ENCODE assay signal across 1 cellular context in the genomic region with DNA sequence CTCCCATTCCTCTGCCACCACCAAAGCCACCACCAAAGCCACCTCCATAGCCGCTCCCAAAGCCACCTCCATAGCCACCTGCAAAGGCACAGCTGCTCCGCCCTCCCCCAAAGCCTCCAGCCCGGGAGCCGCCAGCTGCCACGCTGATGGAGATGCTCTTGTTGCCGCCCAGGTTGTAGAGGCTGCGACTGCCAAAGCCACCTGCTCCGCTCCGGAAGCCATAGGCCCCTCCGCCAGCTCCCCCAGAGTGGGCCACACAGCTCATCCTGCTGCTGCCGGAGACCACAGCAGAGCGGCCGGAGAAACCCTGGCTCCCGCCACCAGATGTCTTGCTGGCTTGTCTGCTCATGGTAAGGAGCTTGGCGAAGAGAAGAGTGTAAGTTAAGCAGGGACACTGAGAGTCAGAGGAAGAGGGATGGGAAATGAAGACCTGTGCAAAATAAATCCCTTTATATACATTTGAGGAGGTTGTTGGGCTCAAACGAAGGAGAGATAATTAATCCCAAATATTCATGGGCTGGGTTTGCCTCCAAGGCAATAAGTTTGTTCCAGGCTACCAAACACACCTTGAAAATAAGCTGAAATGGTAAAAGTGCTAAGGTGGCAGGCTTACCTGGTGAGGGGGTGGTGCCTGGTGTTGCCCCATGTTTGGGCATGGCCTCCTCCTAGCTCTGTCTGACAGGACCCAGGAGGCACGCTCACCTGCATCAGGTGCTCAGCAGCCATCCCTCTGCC.
TF ChIP-seq lines count a peak whose summit lies in the region.

A gene (minus strand): TSS at position 424 of the 735 bp plus-strand sequence. CDS start 75 bp downstream, at position 349.

TF ChIP-seq in K562, 482 proteins besides CTCF, POLR2A, EP300 and RAD21:
- TF ChIP-seq, protein P1, sequence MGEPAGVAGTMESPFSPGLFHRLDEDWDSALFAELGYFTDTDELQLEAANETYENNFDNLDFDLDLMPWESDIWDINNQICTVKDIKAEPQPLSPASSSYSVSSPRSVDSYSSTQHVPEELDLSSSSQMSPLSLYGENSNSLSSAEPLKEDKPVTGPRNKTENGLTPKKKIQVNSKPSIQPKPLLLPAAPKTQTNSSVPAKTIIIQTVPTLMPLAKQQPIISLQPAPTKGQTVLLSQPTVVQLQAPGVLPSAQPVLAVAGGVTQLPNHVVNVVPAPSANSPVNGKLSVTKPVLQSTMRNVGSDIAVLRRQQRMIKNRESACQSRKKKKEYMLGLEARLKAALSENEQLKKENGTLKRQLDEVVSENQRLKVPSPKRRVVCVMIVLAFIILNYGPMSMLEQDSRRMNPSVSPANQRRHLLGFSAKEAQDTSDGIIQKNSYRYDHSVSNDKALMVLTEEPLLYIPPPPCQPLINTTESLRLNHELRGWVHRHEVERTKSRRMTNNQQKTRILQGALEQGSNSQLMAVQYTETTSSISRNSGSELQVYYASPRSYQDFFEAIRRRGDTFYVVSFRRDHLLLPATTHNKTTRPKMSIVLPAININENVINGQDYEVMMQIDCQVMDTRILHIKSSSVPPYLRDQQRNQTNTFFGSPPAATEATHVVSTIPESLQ (CRISPR knock-in tag; IDR thresholded peaks at IDR 0.05): no peak
- TF ChIP-seq SIN3B (IDR thresholded peaks at IDR 0.05; ENCODE audit: low read depth) (no peak), SRSF1 (IDR thresholded peaks at IDR 0.05; ENCODE audit: low read depth, low read length) (no peak), HDAC8 (tag; IDR thresholded peaks at IDR 0.05) (no peak)
- TF ChIP-seq, protein P2, sequence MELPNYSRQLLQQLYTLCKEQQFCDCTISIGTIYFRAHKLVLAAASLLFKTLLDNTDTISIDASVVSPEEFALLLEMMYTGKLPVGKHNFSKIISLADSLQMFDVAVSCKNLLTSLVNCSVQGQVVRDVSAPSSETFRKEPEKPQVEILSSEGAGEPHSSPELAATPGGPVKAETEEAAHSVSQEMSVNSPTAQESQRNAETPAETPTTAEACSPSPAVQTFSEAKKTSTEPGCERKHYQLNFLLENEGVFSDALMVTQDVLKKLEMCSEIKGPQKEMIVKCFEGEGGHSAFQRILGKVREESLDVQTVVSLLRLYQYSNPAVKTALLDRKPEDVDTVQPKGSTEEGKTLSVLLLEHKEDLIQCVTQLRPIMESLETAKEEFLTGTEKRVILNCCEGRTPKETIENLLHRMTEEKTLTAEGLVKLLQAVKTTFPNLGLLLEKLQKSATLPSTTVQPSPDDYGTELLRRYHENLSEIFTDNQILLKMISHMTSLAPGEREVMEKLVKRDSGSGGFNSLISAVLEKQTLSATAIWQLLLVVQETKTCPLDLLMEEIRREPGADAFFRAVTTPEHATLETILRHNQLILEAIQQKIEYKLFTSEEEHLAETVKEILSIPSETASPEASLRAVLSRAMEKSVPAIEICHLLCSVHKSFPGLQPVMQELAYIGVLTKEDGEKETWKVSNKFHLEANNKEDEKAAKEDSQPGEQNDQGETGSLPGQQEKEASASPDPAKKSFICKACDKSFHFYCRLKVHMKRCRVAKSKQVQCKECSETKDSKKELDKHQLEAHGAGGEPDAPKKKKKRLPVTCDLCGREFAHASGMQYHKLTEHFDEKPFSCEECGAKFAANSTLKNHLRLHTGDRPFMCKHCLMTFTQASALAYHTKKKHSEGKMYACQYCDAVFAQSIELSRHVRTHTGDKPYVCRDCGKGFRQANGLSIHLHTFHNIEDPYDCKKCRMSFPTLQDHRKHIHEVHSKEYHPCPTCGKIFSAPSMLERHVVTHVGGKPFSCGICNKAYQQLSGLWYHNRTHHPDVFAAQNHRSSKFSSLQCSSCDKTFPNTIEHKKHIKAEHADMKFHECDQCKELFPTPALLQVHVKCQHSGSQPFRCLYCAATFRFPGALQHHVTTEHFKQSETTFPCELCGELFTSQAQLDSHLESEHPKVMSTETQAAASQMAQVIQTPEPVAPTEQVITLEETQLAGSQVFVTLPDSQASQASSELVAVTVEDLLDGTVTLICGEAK (IDR thresholded peaks at IDR 0.05): no peak
- TF ChIP-seq, protein P2 (CRISPR knock-in tag; IDR thresholded peaks at IDR 0.05): peak; percentile 15; the same call in 1 of the 2 replicates
- TF ChIP-seq, protein P3, sequence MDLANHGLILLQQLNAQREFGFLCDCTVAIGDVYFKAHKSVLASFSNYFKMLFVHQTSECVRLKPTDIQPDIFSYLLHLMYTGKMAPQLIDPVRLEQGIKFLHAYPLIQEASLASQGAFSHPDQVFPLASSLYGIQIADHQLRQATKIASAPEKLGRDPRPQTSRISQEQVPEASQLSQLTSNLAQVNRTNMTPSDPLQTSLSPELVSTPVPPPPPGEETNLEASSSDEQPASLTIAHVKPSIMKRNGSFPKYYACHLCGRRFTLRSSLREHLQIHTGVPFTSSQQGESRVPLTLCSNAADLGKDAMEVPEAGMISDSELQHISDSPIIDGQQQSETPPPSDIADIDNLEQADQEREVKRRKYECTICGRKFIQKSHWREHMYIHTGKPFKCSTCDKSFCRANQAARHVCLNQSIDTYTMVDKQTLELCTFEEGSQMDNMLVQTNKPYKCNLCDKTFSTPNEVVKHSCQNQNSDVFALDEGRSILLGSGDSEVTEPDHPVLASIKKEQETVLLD (IDR thresholded peaks at IDR 0.05): no peak
